13 cellular contexts compared by ENCODE assay signal in genomic region chr1:201502511-201502857, GRCh38. TPM values are rescaled to one million over a fixed set of nuclear protein-coding genes. Genes with fewer than 3 reads are reported as not detected.
DNase-seq lines count a peak whose midpoint lies in the region; ATAC-seq, FAIRE-seq and TF ChIP-seq lines count a peak whose summit lies in the region.
"Had no signal": no experiment of that assay in that cellular context is flagged by ENCODE, and none has a peak within 500 bp of the region (broad histone marks: within the 10 kb centered on the region; RNA-seq: fewer than 3 reads in every experiment).

No MANE protein-coding gene starts in this region.

- H2AFZ ChIP-seq in parathyroid adenoma = no peak overlapping the region

- TF ChIP-seq CTCF in cardiac muscle cell (IDR thresholded peaks at IDR 0.05; ENCODE audit: low read depth, low read length) (no peak), esophagus squamous epithelium (IDR thresholded peaks at IDR 0.05) (no peak), parathyroid adenoma (IDR thresholded peaks at IDR 0.05) (no peak), uterus (IDR thresholded peaks at IDR 0.05) (no peak)

- peaks cover 40% of the 10 kb centered on the region for H3K79me2 ChIP-seq in parathyroid adenoma

- intact Hi-C loops in left ventricle myocardium superior (cut with micrococcal nuclease) (no loop called here), esophagus squamous epithelium (cut with DNase I) (no loop called here), uterus (cut with DNase I; ENCODE audit: low total_unique reads) (no loop called here)

- 55 to 75% methylated on average over 2 to 3 of the region's 3 CpGs for WGBS in esophagus squamous epithelium, 2 donors

- H3K4me3 ChIP-seq in cardiac muscle cell (no peak overlapping the region), esophagus squamous epithelium (peak overlapping the region in 3 of 4 donors; percentile 62 to 92 (median 63)), parathyroid adenoma (ENCODE audit: low read depth, low read length) (no peak overlapping the region), uterus (peak overlapping the region; percentile 25 to 93)

- peak overlapping the region; percentile 99 for H3K27ac ChIP-seq in cardiac muscle cell
- peak overlapping the region; percentile 90 to 97 (median 92) for H3K27ac ChIP-seq in esophagus squamous epithelium
- H3K27ac ChIP-seq in parathyroid adenoma = peak overlapping the region; percentile 99
- peak overlapping the region; percentile 97 to 99 for H3K27ac ChIP-seq in uterus

- TF ChIP-seq POLR2A in esophagus squamous epithelium (IDR thresholded peaks at IDR 0.05) (no peak), uterus (IDR thresholded peaks at IDR 0.05) (no peak), H54 (IDR thresholded peaks at IDR 0.05; ENCODE audit: low read depth, low read length) (no peak)

- no peaks in the 10 kb centered on the region for H3K36me3 ChIP-seq in cardiac muscle cell
- H3K36me3 ChIP-seq in esophagus squamous epithelium = peaks cover 0 to 22% (median 0%) of the 10 kb centered on the region in 3 donors
- no peaks in the 10 kb centered on the region for H3K36me3 ChIP-seq in parathyroid adenoma (ENCODE audit: control insufficient read depth, insufficient read depth, low read length)
- no peaks in the 10 kb centered on the region for H3K36me3 ChIP-seq in uterus

- no peaks in the 10 kb centered on the region for H3K9me3 ChIP-seq in cardiac muscle cell (ENCODE audit: low read depth)
- no peaks in the 10 kb centered on the region for H3K9me3 ChIP-seq in esophagus squamous epithelium
- no peaks in the 10 kb centered on the region for H3K9me3 ChIP-seq in parathyroid adenoma (ENCODE audit: control insufficient read depth, low read length)
- H3K9me3 ChIP-seq in uterus = no peaks in the 10 kb centered on the region

- FAIRE-seq in H54 (lab: Jason Lieb, UNC) = no peak
- FAIRE-seq: A204.1, colon had no signal

- H3K27me3 ChIP-seq in cardiac muscle cell = no peaks in the 10 kb centered on the region
- H3K27me3 ChIP-seq in esophagus squamous epithelium = no peaks in the 10 kb centered on the region
- no peaks in the 10 kb centered on the region for H3K27me3 ChIP-seq in parathyroid adenoma (ENCODE audit: control insufficient read depth, insufficient read depth, low read length)
- no peaks in the 10 kb centered on the region for H3K27me3 ChIP-seq in uterus

- peak overlapping the region; percentile 64 for H3K4me2 ChIP-seq in parathyroid adenoma (ENCODE audit: low read length)

- H3K9ac ChIP-seq in parathyroid adenoma = no peak overlapping the region

- H3K4me1 ChIP-seq in cardiac muscle cell (ENCODE audit: low read depth) = peaks cover 60% of the 10 kb centered on the region
- H3K4me1 ChIP-seq in esophagus squamous epithelium = peaks cover 28 to 99% (median 77%) of the 10 kb centered on the region in 3 donors
- H3K4me1 ChIP-seq in parathyroid adenoma = peaks cover 71% of the 10 kb centered on the region
- H3K4me1 ChIP-seq in uterus = peaks cover 10 to 18% of the 10 kb centered on the region in 2 donors

- ATAC-seq in left ventricle myocardium superior = no peak
- ATAC-seq: activated T-helper 17 cell treated with anti-CD3 and anti-CD28 coated beads, Interleukin-2, amount 50 U/mL, for 72 hours had no signal

- DNase-seq in cardiac muscle cell (ENCODE audit: low read depth in 1 of 2, low spot score in 1 of 2) = no peak
- no peak for DNase-seq in left ventricle myocardium superior
- DNase-seq in esophagus squamous epithelium (lab: John Stamatoyannopoulos, UW) = no peak
- no peak for DNase-seq in uterus
- DNase-seq in H54 (ENCODE audit: insufficient read length, low spot score) = no peak
- DNase-seq in HuH-7 (ENCODE audit: low spot score) = no peak
- no peak for DNase-seq in Ammon's horn (ENCODE audit: low spot score)
- DNase-seq: NCI-H1930; stimulated activated CD4-positive, alpha-beta T cell treated with anti-CD3 and anti-CD28 coated beads, Interleukin-1b, Interleukin-23, amount 100 ng/mL, for 48 hours had no signal

RNA-seq across cellular contexts. Expression of gene CSRP1, which starts 4.4 kb away (rescaled TPM):
- 135 and 174 TPM in 2 replicates for total RNA-seq in cardiac muscle cell
- 76.4 and 78.9 TPM in 2 replicates for polyA plus RNA-seq in cardiac muscle cell
- total RNA-seq in left ventricle myocardium superior = 41.4 TPM
- total RNA-seq in esophagus squamous epithelium = 1,000 to 10,000 TPM in 1 of 4 donors, 100 to 1,000 TPM in 3; 243 to 1,044 (median 363) TPM
- total RNA-seq in uterus = 1,000 to 10,000 TPM in 3 of 4 donors, 100 to 1,000 TPM in 1; 913 to 2,516 (median 1,349) TPM

RNA-seq across cellular contexts. Expression of gene PHLDA3, which starts 33.5 kb away (rescaled TPM):
- 54.4 and 61.5 TPM in 2 replicates for total RNA-seq in cardiac muscle cell
- 57.3 and 69.1 TPM in 2 replicates for polyA plus RNA-seq in cardiac muscle cell
- 20.4 TPM for total RNA-seq in left ventricle myocardium superior
- 10 to 100 TPM; 60.9 to 87.9 (median 75.1) TPM for total RNA-seq in esophagus squamous epithelium
- 10 to 100 TPM; 14.4 to 80.2 (median 43.7) TPM for total RNA-seq in uterus

RNA-seq across cellular contexts. Expression of gene NAV1, which starts 36.4 kb away (rescaled TPM):
- total RNA-seq in cardiac muscle cell (113 and 151 TPM in 2 replicates), left ventricle myocardium superior (63.3 TPM), esophagus squamous epithelium (10 to 100 TPM; 18.1 to 25.5 (median 21.0) TPM), uterus (10 to 100 TPM; 25.1 to 86.1 (median 58.5) TPM)
- polyA plus RNA-seq in cardiac muscle cell = 99.0 and 127 TPM in 2 replicates

Comparison
In these comparisons a context has a peak if more than half of its experiments do, and no peak if none do; other contexts are left out.
1. H3K4me3 ChIP-seq: peak in esophagus squamous epithelium (3 of 4) and uterus (2 of 2); none in cardiac muscle cell (single experiment) and parathyroid adenoma (single experiment).
2. Peak in every context shown above with its lines, with median percentiles within 50 percentile points of each other: H3K27ac ChIP-seq.